In genomic region chr22:43099095-43099494, GRCh38 we compare ENCODE assay signal across 23 cellular contexts. TPM values are rescaled to one million over a fixed set of nuclear protein-coding genes. Genes with fewer than 3 reads are reported as not detected.
A peak's percentile ranks its signal among the peaks of the same experiment; 100 is the strongest.
DNase-seq lines count a peak whose midpoint lies in the region; ATAC-seq, FAIRE-seq and TF ChIP-seq lines count a peak whose summit lies in the region.
"Had no signal": no experiment of that assay in that cellular context is flagged by ENCODE, and none has a peak within 500 bp of the region (broad histone marks: within the 10 kb centered on the region; RNA-seq: fewer than 3 reads in every experiment).

No MANE protein-coding gene starts in this region.

- H2AFZ ChIP-seq in keratinocyte (ENCODE audit: control insufficient read depth, low read length), result no peak overlapping the region

- TF ChIP-seq CTCF in fibroblast of pulmonary artery (IDR thresholded peaks at IDR 0.05; ENCODE audit: low read length, missing control alignments) (no peak), keratinocyte (optimal IDR thresholded peaks at IDR 0.05 in 1 of 3, IDR thresholded peaks at IDR 0.05 in 1 of 3, conservative IDR thresholded peaks at IDR 0.05 in 1 of 3; ENCODE audit: extremely low read depth in 1 of 3, insufficient read depth in 2 of 3, low read length in 3 of 3) (no peak), testis (IDR thresholded peaks at IDR 0.05) (no peak)

- WGBS in testis, 2 donors, result 56 to 77% methylated on average over 4 of the region's 4 CpGs

- H3K9me1 ChIP-seq in keratinocyte (ENCODE audit: control insufficient read depth, extremely low read depth, insufficient read depth, low read length), result no peaks in the 10 kb centered on the region

- no peaks in the 10 kb centered on the region for H3K9me3 ChIP-seq in T-helper 17 cell (ENCODE audit: control insufficient read depth, low read length, poor library complexity, severe bottlenecking)
- H3K9me3 ChIP-seq in keratinocyte (ENCODE audit: control insufficient read depth, low read depth, low read length), result peaks cover 9% of the 10 kb centered on the region
- no peaks in the 10 kb centered on the region for H3K9me3 ChIP-seq in testis

- H3K27me3 ChIP-seq in keratinocyte (ENCODE audit: control insufficient read depth, extremely low read depth, insufficient read depth, low read length) (no peaks in the 10 kb centered on the region), testis (no peaks in the 10 kb centered on the region)
- H3K27me3 ChIP-seq: BLaER1 had no signal

- no peaks in the 10 kb centered on the region for H3K36me3 ChIP-seq in keratinocyte (ENCODE audit: control insufficient read depth in 2 of 2, extremely low read depth in 1 of 2, insufficient read depth in 2 of 2, low read length in 2 of 2)
- H3K36me3 ChIP-seq in testis (ENCODE audit: low read depth, missing control alignments), result no peaks in the 10 kb centered on the region
- H3K36me3 ChIP-seq: BLaER1 had no signal

- H3K27ac ChIP-seq in keratinocyte (ENCODE audit: control insufficient read depth, insufficient read depth, low read length), result no peak overlapping the region
- H3K27ac ChIP-seq in testis, result no peak overlapping the region
- H3K27ac ChIP-seq: BLaER1 had no signal

- no peaks in the 10 kb centered on the region for H3K27me3 Mint-ChIP-seq in T-helper 17 cell
- H3K27me3 Mint-ChIP-seq: CD4-positive, alpha-beta T cell had no signal

- ATAC-seq in T-helper 17 cell (no peak), SK-N-SH treated with all-trans-retinoic acid at 6 μM for 48 hours (no peak), HG03159 (IDR thresholded peaks at IDR 0.05; ENCODE audit: unreplicated experiment) (no peak), GM21529 (IDR thresholded peaks at IDR 0.05; ENCODE audit: unreplicated experiment) (no peak)

- peak; percentile 26 for FAIRE-seq in keratinocyte (lab: Jason Lieb, UNC)
- FAIRE-seq: HTR-8/SVneo, RCC 7860 had no signal

- H4K20me1 ChIP-seq in keratinocyte (ENCODE audit: control insufficient read depth, extremely low read depth, insufficient read depth, low read length), result no peaks in the 10 kb centered on the region
- H4K20me1 ChIP-seq: BLaER1 had no signal

- dilution Hi-C loops in keratinocyte (cut with MboI; ENCODE audit: extremely low pct_ligation_motif_present, low sequenced_read_pairs), result no loop called here

- TF ChIP-seq POLR2A in testis (IDR thresholded peaks at IDR 0.05), result no peak

- no peaks in the 10 kb centered on the region for H3K79me2 ChIP-seq in keratinocyte (ENCODE audit: control insufficient read depth, insufficient read depth, low read length)

- H3K4me1 ChIP-seq in keratinocyte (ENCODE audit: control insufficient read depth, extremely low read depth, insufficient read depth, low read length) (peaks cover 19% of the 10 kb centered on the region), testis (peaks cover 10% of the 10 kb centered on the region)

- H3K36me3 Mint-ChIP-seq in T-helper 17 cell (ENCODE audit: low read depth), result no peaks in the 10 kb centered on the region

- no peak overlapping the region for H3K9ac ChIP-seq in keratinocyte (ENCODE audit: control insufficient read depth, extremely low read depth, insufficient read depth, low read length)
- H3K9ac ChIP-seq: BLaER1 had no signal

- H3K27ac Mint-ChIP-seq in T-helper 17 cell, result peak overlapping the region; percentile 21
- H3K27ac Mint-ChIP-seq: CD4-positive, alpha-beta T cell; H9 had no signal

- H3K4me2 ChIP-seq in keratinocyte (ENCODE audit: control insufficient read depth, extremely low read depth, insufficient read depth, low read depth, low read length), result no peak overlapping the region
- H3K4me2 ChIP-seq: BLaER1 had no signal

- DNase-seq in T-helper 17 cell (no peak), fibroblast of pulmonary artery (ENCODE audit: low read depth) (peak; percentile 10), keratinocyte (ENCODE audit: low read depth, low spot score) (no peak), testis (peak; percentile 20)
- DNase-seq: ACHN; CD4-positive, alpha-beta T cell; COR-L47; DMS 273 treated with DMSO at 0.1 percent for 48 hours; DMS79 treated with DMSO at 0.1 percent for 48 hours; H9; KG1; NCI-H1092; NCI-H1436 treated with DMSO at 0.1 percent for 48 hours; NCI-H1930; NCI-H2227 treated with DMSO at 0.1 percent for 48 hours; NCI-H510A treated with DMSO at 0.1 percent for 48 hours; NCI-H774 had no signal

- H3K4me1 Mint-ChIP-seq in T-helper 17 cell, result peaks cover 9% of the 10 kb centered on the region

- intact Hi-C loops in testis (cut with DNase I; ENCODE audit: low total_unique reads), result no loop called here

- H3K4me3 ChIP-seq in fibroblast of pulmonary artery (replicated peaks; ENCODE audit: low read depth, low read length), result no peak overlapping the region
- no peak overlapping the region for H3K4me3 ChIP-seq in keratinocyte (ENCODE audit: control insufficient read depth in 2 of 3, extremely low read depth in 1 of 3, insufficient read depth in 2 of 3, low read depth in 1 of 3, low read length in 3 of 3)
- no peak overlapping the region for H3K4me3 ChIP-seq in testis
- H3K4me3 ChIP-seq: BLaER1 had no signal

- H3K4me3 Mint-ChIP-seq in T-helper 17 cell, result no peak overlapping the region
- H3K4me3 Mint-ChIP-seq: CD4-positive, alpha-beta T cell; H9 had no signal

TF ChIP-seq in SK-N-SH treated with all-trans-retinoic acid at 6 μM for 48 hours, 23 proteins besides CTCF, POLR2A, EP300 and RAD21 (continues in another document):
- TF ChIP-seq ZNF70 (CRISPR knock-in tag; IDR thresholded peaks at IDR 0.05), result no peak
- no peak for TF ChIP-seq ISL1 (CRISPR knock-in tag; IDR thresholded peaks at IDR 0.05)
- TF ChIP-seq RARB (CRISPR knock-in tag; IDR thresholded peaks at IDR 0.05), result no peak
- no peak for TF ChIP-seq ZC3H10 (CRISPR knock-in tag; IDR thresholded peaks at IDR 0.05)
- TF ChIP-seq, protein P1, sequence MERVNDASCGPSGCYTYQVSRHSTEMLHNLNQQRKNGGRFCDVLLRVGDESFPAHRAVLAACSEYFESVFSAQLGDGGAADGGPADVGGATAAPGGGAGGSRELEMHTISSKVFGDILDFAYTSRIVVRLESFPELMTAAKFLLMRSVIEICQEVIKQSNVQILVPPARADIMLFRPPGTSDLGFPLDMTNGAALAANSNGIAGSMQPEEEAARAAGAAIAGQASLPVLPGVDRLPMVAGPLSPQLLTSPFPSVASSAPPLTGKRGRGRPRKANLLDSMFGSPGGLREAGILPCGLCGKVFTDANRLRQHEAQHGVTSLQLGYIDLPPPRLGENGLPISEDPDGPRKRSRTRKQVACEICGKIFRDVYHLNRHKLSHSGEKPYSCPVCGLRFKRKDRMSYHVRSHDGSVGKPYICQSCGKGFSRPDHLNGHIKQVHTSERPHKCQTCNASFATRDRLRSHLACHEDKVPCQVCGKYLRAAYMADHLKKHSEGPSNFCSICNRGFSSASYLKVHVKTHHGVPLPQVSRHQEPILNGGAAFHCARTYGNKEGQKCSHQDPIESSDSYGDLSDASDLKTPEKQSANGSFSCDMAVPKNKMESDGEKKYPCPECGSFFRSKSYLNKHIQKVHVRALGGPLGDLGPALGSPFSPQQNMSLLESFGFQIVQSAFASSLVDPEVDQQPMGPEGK (CRISPR knock-in tag; IDR thresholded peaks at IDR 0.05; ENCODE audit: borderline replicate concordance), result no peak
- no peak for TF ChIP-seq ZNF8 (CRISPR knock-in tag; IDR thresholded peaks at IDR 0.05)

RNA-seq across cellular contexts. Expression of gene TTLL1, which starts 9.9 kb away (rescaled TPM):
- 1 to 10 TPM; 3.3 to 5.9 TPM for total RNA-seq in T-helper 17 cell
- polyA plus RNA-seq in keratinocyte, result 3.5 to 6.0 TPM (median 3.9 TPM) in 3 replicates
- 4.1 TPM for polyA plus RNA-seq in keratinocyte (2011; ENCODE audit: low read depth)
- polyA plus RNA-seq in keratinocyte (2011; cell fraction: cytosol; rRNA removed), result 6.3 and 7.2 TPM in 2 replicates
- polyA plus RNA-seq in keratinocyte (2011; cell fraction: nucleus; rRNA removed), result 5.5 and 5.6 TPM in 2 replicates
- 2.8 and 7.4 TPM in 2 replicates for polyA plus RNA-seq in keratinocyte (2012; ENCODE audit: low replicate concordance)
- polyA minus RNA-seq in keratinocyte, result 3.8 to 8.6 TPM (median 4.2 TPM) in 3 replicates
- polyA minus RNA-seq in keratinocyte (2011; cell fraction: cytosol; rRNA and poly(A)+ RNA removed), result 2.3 TPM
- polyA minus RNA-seq in keratinocyte (2011; cell fraction: nucleus; rRNA and poly(A)+ RNA removed), result 1.7 and 2.2 TPM in 2 replicates
- 10 to 100 TPM; 22.5 to 28.9 TPM for total RNA-seq in testis
- 30.0 TPM for polyA plus RNA-seq in testis (ENCODE audit: insufficient read depth, low read depth, low replicate concordance)

RNA-seq across cellular contexts. Expression of gene BIK, which starts 11.5 kb away (rescaled TPM):
- total RNA-seq in T-helper 17 cell, result 1 to 10 TPM; 2.3 to 3.8 TPM
- 2.9 to 4.6 TPM (median 4.4 TPM) in 3 replicates for polyA plus RNA-seq in keratinocyte
- polyA plus RNA-seq in keratinocyte (2011; ENCODE audit: low read depth), result 4.3 TPM
- polyA plus RNA-seq in keratinocyte (2011; cell fraction: cytosol; rRNA removed), result 4.2 and 6.5 TPM in 2 replicates
- 4.7 and 6.8 TPM in 2 replicates for polyA plus RNA-seq in keratinocyte (2011; cell fraction: nucleus; rRNA removed)
- polyA plus RNA-seq in keratinocyte (2012; ENCODE audit: low replicate concordance), result 6.0 and 7.7 TPM in 2 replicates
- 1.5 to 2.6 TPM (median 2.0 TPM) in 3 replicates for polyA minus RNA-seq in keratinocyte
- polyA minus RNA-seq in keratinocyte (2011; cell fraction: cytosol; rRNA and poly(A)+ RNA removed), result 7.3 TPM
- 1.2 and 1.8 TPM in 2 replicates for polyA minus RNA-seq in keratinocyte (2011; cell fraction: nucleus; rRNA and poly(A)+ RNA removed)
- total RNA-seq in testis, result 1 to 10 TPM; 7.2 to 9.6 TPM
- polyA plus RNA-seq in testis (ENCODE audit: insufficient read depth, low read depth, low replicate concordance), result 2.5 TPM

RNA-seq across cellular contexts. Expression of gene MCAT, which starts 44.1 kb away (rescaled TPM):
- total RNA-seq in T-helper 17 cell, result 10 to 100 TPM; 16.5 to 19.2 TPM
- polyA plus RNA-seq in keratinocyte, result 13.9 to 17.1 TPM (median 15.6 TPM) in 3 replicates
- 4.3 TPM for polyA plus RNA-seq in keratinocyte (2011; ENCODE audit: low read depth)
- polyA plus RNA-seq in keratinocyte (2011; cell fraction: cytosol; rRNA removed), result 11.1 and 18.2 TPM in 2 replicates
- polyA plus RNA-seq in keratinocyte (2011; cell fraction: nucleus; rRNA removed), result 10.0 and 12.8 TPM in 2 replicates
- polyA plus RNA-seq in keratinocyte (2012; ENCODE audit: low replicate concordance), result 12.3 and 16.4 TPM in 2 replicates
- polyA minus RNA-seq in keratinocyte, result 7.4 to 8.9 TPM (median 8.4 TPM) in 3 replicates
- polyA minus RNA-seq in keratinocyte (2011; cell fraction: cytosol; rRNA and poly(A)+ RNA removed), result 8.8 TPM
- polyA minus RNA-seq in keratinocyte (2011; cell fraction: nucleus; rRNA and poly(A)+ RNA removed), result 5.2 and 7.3 TPM in 2 replicates
- total RNA-seq in testis, result 10 to 100 TPM; 43.1 to 46.5 TPM
- polyA plus RNA-seq in testis (ENCODE audit: insufficient read depth, low read depth, low replicate concordance), result 25.4 TPM

RNA-seq across cellular contexts. Expression of gene TSPO, which starts 52.3 kb away (rescaled TPM):
- 10 to 100 TPM; 74.1 to 89.1 TPM for total RNA-seq in T-helper 17 cell
- polyA plus RNA-seq in keratinocyte, result 139 to 405 TPM (median 155 TPM) in 3 replicates
- polyA plus RNA-seq in keratinocyte (2011; ENCODE audit: low read depth), result 30.9 TPM
- polyA plus RNA-seq in keratinocyte (2011; cell fraction: cytosol; rRNA removed), result 137 and 469 TPM in 2 replicates
- 106 and 193 TPM in 2 replicates for polyA plus RNA-seq in keratinocyte (2011; cell fraction: nucleus; rRNA removed)
- 172 and 342 TPM in 2 replicates for polyA plus RNA-seq in keratinocyte (2012; ENCODE audit: low replicate concordance)
- 38.9 to 73.0 TPM (median 41.2 TPM) in 3 replicates for polyA minus RNA-seq in keratinocyte
- polyA minus RNA-seq in keratinocyte (2011; cell fraction: cytosol; rRNA and poly(A)+ RNA removed), result 432 TPM
- polyA minus RNA-seq in keratinocyte (2011; cell fraction: nucleus; rRNA and poly(A)+ RNA removed), result 74.4 and 89.7 TPM in 2 replicates
- 10 to 100 TPM; 68.7 to 92.5 TPM for total RNA-seq in testis
- polyA plus RNA-seq in testis (ENCODE audit: insufficient read depth, low read depth, low replicate concordance), result 42.8 TPM

Comparison
In these comparisons a context has a peak if more than half of its experiments do, and no peak if none do; other contexts are left out.
1. DNase-seq: peak in fibroblast of pulmonary artery (single experiment) and testis (single experiment); none in T-helper 17 cell (0 of 3) and keratinocyte (single experiment).